29 cellular contexts compared by ENCODE assay signal in genomic region chr3:153670577-153670976, GRCh38.
"Had no signal": no experiment of that assay in that cellular context is flagged by ENCODE, and none has a peak within 500 bp of the region (broad histone marks: within the 10 kb centered on the region; RNA-seq: fewer than 3 reads in every experiment).

No MANE protein-coding gene starts in this region.

- H3K27ac ChIP-seq: adrenal gland, ascending aorta, coronary artery, dorsolateral prefrontal cortex, heart right ventricle, left lung, lower lobe of right lung, neutrophil, right lobe of liver, skin epidermis, thyroid gland, upper lobe of left lung, vagina had no signal

- DNase-seq: activated CD4-positive, alpha-beta T cell treated with anti-CD3 and anti-CD28 coated beads for 4 hours; activated CD4-positive, alpha-beta T cell treated with anti-CD3 and anti-CD28 coated beads, Interleukin-2, amount 50 U/mL, for 48 hours; activated CD8-positive, alpha-beta memory T cell treated with anti-CD3 and anti-CD28 coated beads for 24 hours; activated effector memory CD4-positive, alpha-beta T cell treated with Interleukin-2 at 50 U/mL for 16 hours; activated naive CD4-positive, alpha-beta T cell treated with Interleukin-2 at 50 U/mL for 16 hours; adrenal gland; dorsolateral prefrontal cortex; effector memory CD8-positive, alpha-beta T cell; erythroblast; foreskin melanocyte; heart right ventricle; kidney glomerular epithelial cell; left lung; lower lobe of right lung; naive B cell; nephron progenitor cell; right lobe of liver; stimulated activated CD4-positive, alpha-beta T cell treated with anti-CD3 and anti-CD28 coated beads, Interleukin-12 subunit alpha, Interleukin-12 subunit beta, amount 100 ng/mL, for 4 hours; stimulated activated CD4-positive, alpha-beta T cell treated with anti-CD3 and anti-CD28 coated beads, Interleukin-4, amount 100 ng/mL, for 4 hours; stimulated activated CD8-positive, alpha-beta memory T cell treated with anti-CD3 and anti-CD28 coated beads, Interleukin-4, amount 100 ng/mL, for 48 hours; stimulated activated naive CD8-positive, alpha-beta T cell treated with anti-CD3 and anti-CD28 coated beads, Interleukin-15, amount 100 ng/mL, for 72 hours; T-helper 1 cell; thyroid gland; upper lobe of left lung had no signal

- H3K4me3 ChIP-seq: adrenal gland, ascending aorta, coronary artery, dorsolateral prefrontal cortex, heart right ventricle, left lung, lower lobe of right lung, right lobe of liver, skin epidermis, thyroid gland, upper lobe of left lung, vagina had no signal

- ATAC-seq: effector memory CD8-positive, alpha-beta T cell; heart right ventricle; left lung; lower lobe of right lung; right lobe of liver; stimulated activated naive CD8-positive, alpha-beta T cell treated with anti-CD3 and anti-CD28 coated beads, Interleukin-15, amount 100 ng/mL, for 72 hours had no signal
